7 cellular contexts compared by ENCODE assay signal in genomic region chr16:10022098-10022497, GRCh38.
"Had no signal": no experiment of that assay in that cellular context is flagged by ENCODE, and none has a peak within 500 bp of the region (broad histone marks: within the 10 kb centered on the region; RNA-seq: fewer than 3 reads in every experiment).

No MANE protein-coding gene starts in this region.

- FAIRE-seq: G401.6, GM12891, GM12892, GM18507, GM19239 had no signal

- DNase-seq: GDM1, GF-D8 had no signal
